ENCODE assay signal across 8 cellular contexts in the genomic region with DNA sequence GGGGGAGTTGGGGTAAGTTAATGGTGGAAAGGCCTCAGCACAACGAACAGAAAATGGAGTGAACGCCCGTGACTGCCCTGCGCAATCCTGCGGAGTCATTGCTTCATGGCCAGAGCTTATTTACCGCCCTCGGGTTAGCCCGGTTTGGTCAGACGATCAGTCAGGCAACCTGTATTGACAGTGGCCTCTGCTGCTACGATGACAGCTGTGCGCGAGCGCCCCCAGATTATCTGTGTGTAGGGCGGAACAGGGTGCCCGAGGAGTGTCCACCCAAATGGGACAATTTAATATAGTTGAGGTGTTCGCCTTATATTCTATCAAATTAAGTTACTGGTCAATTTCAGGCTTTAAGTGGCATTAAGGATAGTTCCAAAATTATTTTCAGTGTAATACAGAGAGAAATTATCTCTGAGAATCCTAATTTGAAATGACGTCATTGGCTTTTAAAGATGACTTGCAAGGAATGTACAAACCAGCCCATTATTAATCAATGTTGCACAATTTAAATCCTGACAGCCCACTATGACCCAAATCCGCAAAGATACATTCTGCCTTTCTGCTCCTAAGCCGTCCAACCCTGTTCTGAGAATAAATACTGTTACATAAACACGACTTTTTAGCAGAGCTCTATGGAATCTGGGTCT.
DNase-seq lines count a peak whose midpoint lies in the region; ATAC-seq and TF ChIP-seq lines count a peak whose summit lies in the region.

No MANE protein-coding gene starts in this region.

- peak overlapping the region; percentile 95 for H3K4me3 ChIP-seq in GM06990 (replicated peaks; ENCODE audit: low read depth, low read length)
- no peak overlapping the region for H3K4me3 ChIP-seq in KMS-11 (IDR thresholded peaks at IDR 0.05; ENCODE audit: insufficient read depth, low read depth, low read length)

- TF ChIP-seq CTCF in GM06990 (IDR thresholded peaks at IDR 0.05; ENCODE audit: insufficient read depth, low read length, poor library complexity, severe bottlenecking): peak; percentile 59
- TF ChIP-seq CTCF in KMS-11 (conservative IDR thresholded peaks at IDR 0.05; ENCODE audit: low read depth, low read length): 0 out of 2 replicates have a peak, but pooled peaks have one; percentile 25
- TF ChIP-seq CTCF in VCaP (conservative IDR thresholded peaks at IDR 0.05): no peak; the same call in 1 of the 2 replicates

- DNase-seq in GM06990 (ENCODE audit: extremely low read depth, insufficient read length) (no peak), cerebellar cortex (ENCODE audit: low spot score) (peak; percentile 75), kidney tubule cell (ENCODE audit: low spot score) (peak; percentile 48), NCI-H187 treated with DMSO at 0.1 percent for 48 hours (lab: John Stamatoyannopoulos, UW) (no peak)
- peak; percentile 18 to 34 for DNase-seq in stimulated activated CD4-positive, alpha-beta T cell treated with anti-CD3 and anti-CD28 coated beads, Interleukin-1b, Interleukin-23, amount 100 ng/mL, for 4 hours (ENCODE audit: low read depth in 2 of 2)

- peak overlapping the region; percentile 87 for H2AFZ ChIP-seq in KMS-11 (ENCODE audit: low read depth)

- peaks cover 40% of the 10 kb centered on the region for H3K79me2 ChIP-seq in KMS-11 (ENCODE audit: insufficient read depth, low read depth)

- H3K27me3 ChIP-seq in GM06990 (replicated peaks; ENCODE audit: control insufficient read depth, insufficient read depth, low read length) (no peaks in the 10 kb centered on the region), KMS-11 (ENCODE audit: insufficient read depth, low read depth) (no peaks in the 10 kb centered on the region)

- peaks cover 20% of the 10 kb centered on the region for H4K20me1 ChIP-seq in KMS-11 (ENCODE audit: insufficient read depth)

- H3K27ac ChIP-seq in KMS-11 (peak overlapping the region; percentile 99), VCaP (peak overlapping the region; percentile 98)

- H3K4me2 ChIP-seq in KMS-11: peak overlapping the region; percentile 86

- peaks cover 24% of the 10 kb centered on the region for H3K4me1 ChIP-seq in KMS-11 (ENCODE audit: low read depth, poor library complexity, severe bottlenecking)

- ATAC-seq in GM21786 (IDR thresholded peaks at IDR 0.05; ENCODE audit: unreplicated experiment): peak; percentile 60

- H3K36me3 ChIP-seq in GM06990 (ENCODE audit: control insufficient read depth, insufficient read depth, low read length) (no peaks in the 10 kb centered on the region), KMS-11 (ENCODE audit: insufficient read depth) (no peaks in the 10 kb centered on the region)

- H3K9ac ChIP-seq in KMS-11: peak overlapping the region; percentile 99

Comparison
In these comparisons a context has a peak if more than half of its experiments do, and no peak if none do; other contexts are left out.
1. DNase-seq: peak in cerebellar cortex (single experiment), kidney tubule cell (single experiment) and stimulated activated CD4-positive, alpha-beta T cell treated with anti-CD3 and anti-CD28 coated beads, Interleukin-1b, Interleukin-23, amount 100 ng/mL, for 4 hours (2 of 2); none in GM06990 (single experiment) and NCI-H187 treated with DMSO at 0.1 percent for 48 hours (single experiment).